Comparison of ENCODE assay signal across 1 cellular context in genomic region chr17:7856840-7857723, GRCh38.
TF ChIP-seq lines count a peak whose summit lies in the region.

TSS of gene NAA38 (minus strand) at chr17:7857559. CDS start at chr17:7857463, 96 bp downstream.

TF ChIP-seq in H1, 55 proteins besides CTCF, POLR2A, EP300 and RAD21 (continued from another document):
- TF ChIP-seq ATF3 (IDR thresholded peaks at IDR 0.05; ENCODE audit: insufficient read depth, low read depth, low read length): peak; percentile 20; the same call in 1 of the 2 replicates
- TF ChIP-seq TBP (IDR thresholded peaks at IDR 0.05; ENCODE audit: low read depth, low read length): 0 out of 2 replicates have a peak, but pooled peaks have one; percentile 39
- no peak for TF ChIP-seq EGR1 (IDR thresholded peaks at IDR 0.05; ENCODE audit: borderline replicate concordance, low read depth, low read length)
- peak; percentile 50 for TF ChIP-seq NRF1 (IDR thresholded peaks at IDR 0.05; ENCODE audit: low read depth, low read length)
- peak; percentile 53 for TF ChIP-seq TAF1 (IDR thresholded peaks at IDR 0.05; ENCODE audit: low read depth, low read length)
- TF ChIP-seq RNF2 (IDR thresholded peaks at IDR 0.05; ENCODE audit: borderline replicate concordance, low read depth, low read length, missing control alignments, poor library complexity, severe bottlenecking): no peak
- TF ChIP-seq SP1 (IDR thresholded peaks at IDR 0.05; ENCODE audit: low read depth, low read length): peak; percentile 47; the same call in 1 of the 2 replicates
- peak in 1 of 2 experiments; percentile 6; a peak in 1 of 4 replicates for TF ChIP-seq HDAC2 (IDR thresholded peaks at IDR 0.05; ENCODE audit: borderline replicate concordance in 1 of 2, low read depth in 2 of 2, low read length in 2 of 2)
- peak; percentile 9; the same call in 1 of the 2 replicates for TF ChIP-seq POLR2AphosphoS5 (IDR thresholded peaks at IDR 0.05; ENCODE audit: low read depth, low read length)
- TF ChIP-seq GTF2F1 (IDR thresholded peaks at IDR 0.05; ENCODE audit: borderline replicate concordance, low read depth, low read length): no peak
- TF ChIP-seq BCL11A (IDR thresholded peaks at IDR 0.05; ENCODE audit: low read depth in 2 of 2, low read length in 2 of 2): no peak
- peak; percentile 50; the same call in 1 of the 2 replicates for TF ChIP-seq BACH1 (IDR thresholded peaks at IDR 0.05; ENCODE audit: low read length)
- no peak for TF ChIP-seq CEBPB (IDR thresholded peaks at IDR 0.05; ENCODE audit: low read depth, low read length)
- TF ChIP-seq TCF12 (IDR thresholded peaks at IDR 0.05; ENCODE audit: low read depth, low read length): no peak
- no peak for TF ChIP-seq GABPA (IDR thresholded peaks at IDR 0.05; ENCODE audit: borderline replicate concordance, insufficient read depth, low read length)
- no peak for TF ChIP-seq JUND (IDR thresholded peaks at IDR 0.05; ENCODE audit: low read length)
- TF ChIP-seq POU5F1 (IDR thresholded peaks at IDR 0.05; ENCODE audit: low read depth, low read length): no peak
- TF ChIP-seq KDM4A (IDR thresholded peaks at IDR 0.05; ENCODE audit: low read depth, low read length, severe bottlenecking): peak; percentile 99
- no peak for TF ChIP-seq SP2 (IDR thresholded peaks at IDR 0.05; ENCODE audit: low read length)
- peak; percentile 93 for TF ChIP-seq YY1 (IDR thresholded peaks at IDR 0.05; ENCODE audit: low read depth, low read length)
- peak; percentile 66 for TF ChIP-seq PHF8 (conservative IDR thresholded peaks at IDR 0.05; ENCODE audit: low read depth, low read length)
- peak; percentile 30 for TF ChIP-seq SAP30 (IDR thresholded peaks at IDR 0.05; ENCODE audit: insufficient read depth, insufficient replicate concordance, low read length)
- TF ChIP-seq CHD2 (IDR thresholded peaks at IDR 0.05; ENCODE audit: low read length): peak; percentile 99
- TF ChIP-seq SIX5 (IDR thresholded peaks at IDR 0.05; ENCODE audit: low read depth, low read length): peak; percentile 86
- TF ChIP-seq ZNF274 (IDR thresholded peaks at IDR 0.05; ENCODE audit: borderline replicate concordance, extremely low read depth, low read length): no peak
- TF ChIP-seq CHD1 (IDR thresholded peaks at IDR 0.05; ENCODE audit: low read depth, low read length): no peak
- no peak for TF ChIP-seq CBX5 (IDR thresholded peaks at IDR 0.05; ENCODE audit: low read depth, low read length)
- TF ChIP-seq JUN (IDR thresholded peaks at IDR 0.05; ENCODE audit: low read depth, low read length): no peak
- no peak for TF ChIP-seq TEAD4 (IDR thresholded peaks at IDR 0.05; ENCODE audit: low read depth, low read length)
- peak; percentile 85 for TF ChIP-seq RBBP5 (IDR thresholded peaks at IDR 0.05; ENCODE audit: borderline replicate concordance, low read depth, low read length)
- 0 out of 2 replicates have a peak, but pooled peaks have one; percentile 36 for TF ChIP-seq E2F6 (IDR thresholded peaks at IDR 0.05)
- TF ChIP-seq CHD7 (IDR thresholded peaks at IDR 0.05; ENCODE audit: insufficient replicate concordance, low read length): no peak
- no peak for TF ChIP-seq EZH2 (IDR thresholded peaks at IDR 0.05; ENCODE audit: low read depth, low read length, severe bottlenecking)
- TF ChIP-seq SP4 (IDR thresholded peaks at IDR 0.05; ENCODE audit: low read length): 0 out of 2 replicates have a peak, but pooled peaks have one; percentile 28
- TF ChIP-seq ASH2L (IDR thresholded peaks at IDR 0.05; ENCODE audit: low read length): no peak
- TF ChIP-seq NANOG (IDR thresholded peaks at IDR 0.05; ENCODE audit: insufficient read depth, low read depth, low read length, poor library complexity, severe bottlenecking): no peak
- TF ChIP-seq FOSL1 (IDR thresholded peaks at IDR 0.05; ENCODE audit: insufficient read depth, low read depth, low read length): no peak
- no peak for TF ChIP-seq SRF (IDR thresholded peaks at IDR 0.05; ENCODE audit: low read depth, low read length)
- peak; percentile 39; the same call in 1 of the 2 replicates for TF ChIP-seq CREB1 (IDR thresholded peaks at IDR 0.05)
- TF ChIP-seq BRCA1 (IDR thresholded peaks at IDR 0.05; ENCODE audit: low read depth, low read length): peak; percentile 98
- no peak for TF ChIP-seq CBX8 (IDR thresholded peaks at IDR 0.05; ENCODE audit: borderline replicate concordance, low read depth, low read length)
- TF ChIP-seq RXRA (IDR thresholded peaks at IDR 0.05; ENCODE audit: insufficient read depth, low read depth, low read length): no peak
- TF ChIP-seq MAX (IDR thresholded peaks at IDR 0.05): peak; percentile 30; the same call in 1 of the 2 replicates
- peak; percentile 45 for TF ChIP-seq TAF7 (optimal IDR thresholded peaks at IDR 0.05; ENCODE audit: borderline replicate concordance, low read depth, low read length)
- TF ChIP-seq ATF2 (IDR thresholded peaks at IDR 0.05; ENCODE audit: low read length): peak; percentile 97
- TF ChIP-seq SIRT6 (IDR thresholded peaks at IDR 0.05; ENCODE audit: low read length): no peak
